In the genomic region with DNA sequence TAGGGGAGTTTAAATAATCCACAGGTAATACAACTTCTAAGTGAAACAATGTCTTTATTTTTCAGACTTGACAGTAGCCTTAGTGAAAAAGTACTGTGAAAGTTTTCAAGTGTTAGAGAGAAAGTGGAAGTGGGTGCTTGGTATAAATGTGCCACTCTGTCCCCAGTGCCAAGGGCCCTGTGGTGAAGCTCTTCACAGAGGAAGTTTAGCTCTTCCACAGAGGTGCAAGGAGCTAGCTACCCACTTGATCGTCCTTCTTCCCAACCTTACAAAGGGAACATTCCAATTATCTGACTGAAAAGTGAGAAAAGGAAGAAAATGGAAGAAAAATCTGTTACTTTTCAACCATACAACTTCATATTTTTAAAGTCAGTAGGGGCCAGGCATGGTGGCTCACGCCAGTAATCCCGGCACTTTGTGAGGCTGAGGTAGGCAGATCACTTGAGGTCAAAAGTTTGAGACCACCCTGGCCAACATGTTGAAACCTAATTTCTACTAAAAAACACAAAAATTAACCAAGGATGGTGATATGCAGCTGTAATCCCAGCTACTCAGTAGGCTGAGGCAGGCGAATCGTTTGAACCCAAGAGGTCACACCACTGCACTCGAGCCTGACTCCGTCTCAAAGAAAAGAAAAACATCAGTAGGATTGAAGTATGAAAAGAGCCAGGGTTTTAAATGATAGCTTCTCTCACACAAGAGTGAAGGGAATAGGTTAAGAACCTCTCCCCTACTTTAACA, we compare ENCODE assay signal across 14 cellular contexts. TPM values are rescaled to one million over a fixed set of nuclear protein-coding genes. Genes with fewer than 3 reads are reported as not detected.
DNase-seq lines count a peak whose midpoint lies in the region; ATAC-seq and TF ChIP-seq lines count a peak whose summit lies in the region.
"Had no signal": no experiment of that assay in that cellular context is flagged by ENCODE, and none has a peak within 500 bp of the region (broad histone marks: within the 10 kb centered on the region; RNA-seq: fewer than 3 reads in every experiment).

No MANE protein-coding gene starts in this region.

- TF ChIP-seq EP300 in stomach (IDR thresholded peaks at IDR 0.05): no peak

- TF ChIP-seq POLR2A in stomach (IDR thresholded peaks at IDR 0.05): no peak

- intact Hi-C loops in sciatic nerve (cut with DNase I): no loop called here
- intact Hi-C loops in stomach (cut with DNase I; ENCODE audit: low total_unique reads): no loop called here

- H3K27ac ChIP-seq in OCI-LY3 (ENCODE audit: low read length) (peak overlapping the region; percentile 3; the same call in 1 of the 2 replicates), stomach (no peak overlapping the region)
- H3K27ac ChIP-seq: thoracic aorta had no signal

- POLR2A ChIA-PET in activated CD4-positive, alpha-beta T cell treated with anti-CD3 and anti-CD28 coated beads, Interleukin-2, amount 10 ng/mL, durations not matched to agents 7 days and 5 days (lab: Charles Lee): interaction anchor here (0.7 kb wide), 1 partner anchor 27 kb away, joined by 3 read pairs; no protein-coding TSS in a partner anchor

- TF ChIP-seq CTCF in OCI-LY3 (IDR thresholded peaks at IDR 0.05; ENCODE audit: low read depth, low read length) (no peak), stomach (IDR thresholded peaks at IDR 0.05) (no peak)

- no peak overlapping the region for H3K9ac ChIP-seq in OCI-LY3 (ENCODE audit: low read length)

- peak overlapping the region; percentile 23; the same call in 1 of the 2 replicates for H2AFZ ChIP-seq in OCI-LY3 (ENCODE audit: low read depth, low read length)

- H3K4me3 Mint-ChIP-seq in activated CD4-positive, alpha-beta T cell treated with anti-CD3 and anti-CD28 coated beads, Interleukin-2, amount 10 ng/mL, durations not matched to agents 7 days and 5 days: peak overlapping the region; percentile 33

- H3K27ac Mint-ChIP-seq in activated CD4-positive, alpha-beta T cell treated with anti-CD3 and anti-CD28 coated beads, Interleukin-2, amount 10 ng/mL, durations not matched to agents 7 days and 5 days: peak overlapping the region; percentile 61

- peaks cover 22% of the 10 kb centered on the region for H3K36me3 ChIP-seq in OCI-LY3 (replicated peaks; ENCODE audit: low read depth, low read length)
- no peaks in the 10 kb centered on the region for H3K36me3 ChIP-seq in stomach
- H3K36me3 ChIP-seq: thoracic aorta had no signal

- H3K4me1 ChIP-seq in OCI-LY3 (ENCODE audit: low read length) (peaks cover 46% of the 10 kb centered on the region), stomach (no peaks in the 10 kb centered on the region)

- no peak for DNase-seq in activated CD4-positive, alpha-beta T cell treated with anti-CD3 and anti-CD28 coated beads, Interleukin-2, amount 10 ng/mL, durations not matched to agents 7 days and 5 days
- no peak for DNase-seq in activated CD4-positive, alpha-beta T cell treated with anti-CD3 and anti-CD28 coated beads, Interleukin-2, amount 50 U/mL, for 1 hour
- no peak for DNase-seq in sciatic nerve (ENCODE audit: low spot score)
- DNase-seq in cerebellum (ENCODE audit: low spot score): no peak
- DNase-seq in GM03348 (ENCODE audit: low spot score): no peak
- DNase-seq in stomach: no peak
- DNase-seq: NCI-H524, T1000 had no signal

- H3K36me3 Mint-ChIP-seq in activated CD4-positive, alpha-beta T cell treated with anti-CD3 and anti-CD28 coated beads, Interleukin-2, amount 10 ng/mL, durations not matched to agents 7 days and 5 days (ENCODE audit: low read depth): peaks cover 59% of the 10 kb centered on the region

- H3K27me3 ChIP-seq in OCI-LY3 (ENCODE audit: low read depth, low read length): no peaks in the 10 kb centered on the region
- H3K27me3 ChIP-seq in stomach: no peaks in the 10 kb centered on the region

- peak; percentile 39 for ATAC-seq in GM21825 (IDR thresholded peaks at IDR 0.05; ENCODE audit: unreplicated experiment)
- peak; percentile 51 for ATAC-seq in sciatic nerve

- no peaks in the 10 kb centered on the region for H4K20me1 ChIP-seq in OCI-LY3 (ENCODE audit: insufficient read depth, low read length)

- CTCF ChIA-PET in activated CD4-positive, alpha-beta T cell treated with anti-CD3 and anti-CD28 coated beads, Interleukin-2, amount 10 ng/mL, durations not matched to agents 7 days and 5 days (lab: Charles Lee): interaction anchor here (0.6 to 2.0 kb wide), 6 partner anchors 13 to 81 kb away, joined by 3 to 5 read pairs (median 4); no protein-coding TSS in a partner anchor

- no peaks in the 10 kb centered on the region for H3K79me2 ChIP-seq in OCI-LY3 (ENCODE audit: low read length)

- peaks cover 13% of the 10 kb centered on the region for H3K9me3 ChIP-seq in OCI-LY3 (ENCODE audit: insufficient read depth, low read length)
- H3K9me3 ChIP-seq in stomach: no peaks in the 10 kb centered on the region
- H3K9me3 ChIP-seq: thoracic aorta had no signal

- H3K27me3 Mint-ChIP-seq in activated CD4-positive, alpha-beta T cell treated with anti-CD3 and anti-CD28 coated beads, Interleukin-2, amount 10 ng/mL, durations not matched to agents 7 days and 5 days: no peaks in the 10 kb centered on the region

- 74 to 87% (median 84%) methylated on average over 7 of the region's 7 CpGs for WGBS in stomach, 5 donors

- H3K4me3 ChIP-seq in OCI-LY3 (ENCODE audit: low read length): no peak overlapping the region
- no peak overlapping the region for H3K4me3 ChIP-seq in stomach
- H3K4me3 ChIP-seq: thoracic aorta had no signal

- peaks cover 42% of the 10 kb centered on the region for H3K9me3 Mint-ChIP-seq in activated CD4-positive, alpha-beta T cell treated with anti-CD3 and anti-CD28 coated beads, Interleukin-2, amount 10 ng/mL, durations not matched to agents 7 days and 5 days

- no peak overlapping the region for H3K4me2 ChIP-seq in OCI-LY3 (ENCODE audit: low read length)

- H3K4me1 Mint-ChIP-seq in activated CD4-positive, alpha-beta T cell treated with anti-CD3 and anti-CD28 coated beads, Interleukin-2, amount 10 ng/mL, durations not matched to agents 7 days and 5 days: peaks cover 67% of the 10 kb centered on the region

RNA-seq across cellular contexts. Expression of gene PTPRC, which starts 41.0 kb away (rescaled TPM):
- total RNA-seq in activated CD4-positive, alpha-beta T cell treated with anti-CD3 and anti-CD28 coated beads, Interleukin-2, amount 10 ng/mL, durations not matched to agents 7 days and 5 days: 100 to 1,000 TPM; 700 to 862 TPM
- 62.8 TPM for total RNA-seq in sciatic nerve
- total RNA-seq in cerebellum: 4.4 TPM
- 10 to 100 TPM in 4 of 5 donors, under 1 TPM in 1; 0.58 to 50.9 (median 25.4) TPM for total RNA-seq in stomach
- polyA plus RNA-seq in stomach: 1 to 10 TPM; 2.8 to 5.3 (median 3.0) TPM

RNA-seq across cellular contexts. Expression of gene ATP6V1G3, which starts 57.4 kb away (rescaled TPM):
- not detected for total RNA-seq in activated CD4-positive, alpha-beta T cell treated with anti-CD3 and anti-CD28 coated beads, Interleukin-2, amount 10 ng/mL, durations not matched to agents 7 days and 5 days
- total RNA-seq in sciatic nerve: not detected
- not detected for total RNA-seq in cerebellum
- not detected for total RNA-seq in stomach
- not detected for polyA plus RNA-seq in stomach
- total RNA-seq: HT1080, mucosa of gallbladder, thoracic aorta had no signal
- polyA plus RNA-seq: AG04450 had no signal

Comparison
In these comparisons a context has a peak if more than half of its experiments do, and no peak if none do; other contexts are left out.
1. RNA of gene PTPRC, which starts 41.0 kb away (total RNA-seq): 700 to 862 TPM in activated CD4-positive, alpha-beta T cell treated with anti-CD3 and anti-CD28 coated beads, Interleukin-2, amount 10 ng/mL, durations not matched to agents 7 days and 5 days; 62.8 TPM in sciatic nerve (single experiment), 0.58 to 50.9 TPM in stomach and 4.4 TPM in cerebellum (single experiment); every median in the first group is over 10 times any median in the second.